In genomic region chr10:101566333-101567164, GRCh38 we compare ENCODE assay signal across 1 cellular context.
TF ChIP-seq lines count a peak whose summit lies in the region.

No MANE protein-coding gene starts in this region.

TF ChIP-seq in HEK293, 187 proteins besides CTCF, POLR2A, EP300 and RAD21 (continued from another document and continues in another):
- TF ChIP-seq, protein P1, sequence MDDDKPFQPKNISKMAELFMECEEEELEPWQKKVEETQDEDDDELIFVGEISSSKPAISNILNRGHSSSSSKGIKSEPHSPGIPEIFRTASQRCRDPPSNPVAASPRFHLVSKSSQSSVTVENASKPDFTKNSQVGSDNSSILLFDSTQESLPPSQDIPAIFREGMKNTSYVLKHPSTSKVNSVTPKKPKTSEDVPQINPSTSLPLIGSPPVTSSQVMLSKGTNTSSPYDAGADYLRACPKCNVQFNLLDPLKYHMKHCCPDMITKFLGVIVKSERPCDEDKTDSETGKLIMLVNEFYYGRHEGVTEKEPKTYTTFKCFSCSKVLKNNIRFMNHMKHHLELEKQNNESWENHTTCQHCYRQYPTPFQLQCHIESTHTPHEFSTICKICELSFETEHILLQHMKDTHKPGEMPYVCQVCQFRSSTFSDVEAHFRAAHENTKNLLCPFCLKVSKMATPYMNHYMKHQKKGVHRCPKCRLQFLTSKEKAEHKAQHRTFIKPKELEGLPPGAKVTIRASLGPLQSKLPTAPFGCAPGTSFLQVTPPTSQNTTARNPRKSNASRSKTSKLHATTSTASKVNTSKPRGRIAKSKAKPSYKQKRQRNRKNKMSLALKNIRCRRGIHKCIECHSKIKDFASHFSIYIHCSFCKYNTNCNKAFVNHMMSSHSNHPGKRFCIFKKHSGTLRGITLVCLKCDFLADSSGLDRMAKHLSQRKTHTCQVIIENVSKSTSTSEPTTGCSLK (tag by site-specific recombination; IDR thresholded peaks at IDR 0.05), result no peak
- TF ChIP-seq ZNF211 (tag by site-specific recombination; IDR thresholded peaks at IDR 0.05; ENCODE audit: low read depth) (no peak), ZNF544 (tag by site-specific recombination; IDR thresholded peaks at IDR 0.05) (no peak), MZF1 (tag by site-specific recombination; IDR thresholded peaks at IDR 0.05; ENCODE audit: borderline replicate concordance) (no peak), KLF10 (tag by site-specific recombination; IDR thresholded peaks at IDR 0.05) (0 out of 2 replicates have a peak, but pooled peaks have one; percentile 45), ZBTB1 (tag by site-specific recombination; IDR thresholded peaks at IDR 0.05) (no peak), EGR2 (tag by site-specific recombination; IDR thresholded peaks at IDR 0.05; ENCODE audit: low read depth) (no peak), ZBTB21 (tag by site-specific recombination; IDR thresholded peaks at IDR 0.05) (0 out of 2 replicates have a peak, but pooled peaks have one; percentile 46), ZNF704 (tag by site-specific recombination; IDR thresholded peaks at IDR 0.05) (no peak), ZNF549 (tag by site-specific recombination; IDR thresholded peaks at IDR 0.05) (no peak), ZNF157 (tag by site-specific recombination; IDR thresholded peaks at IDR 0.05) (no peak), ZFP69B (tag by site-specific recombination; IDR thresholded peaks at IDR 0.05) (peak; percentile 25), ZNF529 (tag by site-specific recombination; IDR thresholded peaks at IDR 0.05; ENCODE audit: insufficient replicate concordance) (no peak), ZNF621 (tag by site-specific recombination; IDR thresholded peaks at IDR 0.05) (no peak), YY2 (tag by site-specific recombination; IDR thresholded peaks at IDR 0.05) (no peak), TCF7L2 (IDR thresholded peaks at IDR 0.05; ENCODE audit: borderline replicate concordance, low read depth, low read length) (no peak), ZNF639 (tag by site-specific recombination; IDR thresholded peaks at IDR 0.05) (peak; percentile 67; the same call in 1 of the 2 replicates), ZNF350 (tag by site-specific recombination; IDR thresholded peaks at IDR 0.05) (no peak), ZBTB7A (tag by site-specific recombination; IDR thresholded peaks at IDR 0.05; ENCODE audit: low read depth) (no peak), SP7 (tag by site-specific recombination; IDR thresholded peaks at IDR 0.05) (peak; percentile 85), ZNF660 (tag by site-specific recombination; IDR thresholded peaks at IDR 0.05) (peak; percentile 89), ZNF518A (tag by site-specific recombination; conservative IDR thresholded peaks at IDR 0.05; ENCODE audit: low read depth) (no peak), GFI1B (tag by site-specific recombination; IDR thresholded peaks at IDR 0.05) (no peak), ZNF596 (tag by site-specific recombination; IDR thresholded peaks at IDR 0.05) (0 out of 2 replicates have a peak, but pooled peaks have one; percentile 28), TRIM28 (IDR thresholded peaks at IDR 0.05; ENCODE audit: borderline replicate concordance, low read length) (no peak), ZNF214 (tag by site-specific recombination; IDR thresholded peaks at IDR 0.05; ENCODE audit: borderline replicate concordance) (no peak), ZNF585B (tag by site-specific recombination; IDR thresholded peaks at IDR 0.05) (no peak), ZNF10 (tag by site-specific recombination; IDR thresholded peaks at IDR 0.05) (0 out of 2 replicates have a peak, but pooled peaks have one; percentile 15), ZNF423 (tag by site-specific recombination; IDR thresholded peaks at IDR 0.05) (no peak), SCRT2 (tag by site-specific recombination; IDR thresholded peaks at IDR 0.05) (no peak), ZNF366 (tag by site-specific recombination; conservative IDR thresholded peaks at IDR 0.05) (peak; percentile 74), OSR2 (tag by site-specific recombination; IDR thresholded peaks at IDR 0.05) (peak; percentile 69), ZNF514 (tag by site-specific recombination; IDR thresholded peaks at IDR 0.05) (no peak), ZNF416 (tag by site-specific recombination; IDR thresholded peaks at IDR 0.05) (no peak), ZNF146 (tag by site-specific recombination; IDR thresholded peaks at IDR 0.05) (no peak), WT1 (tag by site-specific recombination; IDR thresholded peaks at IDR 0.05) (peak; percentile 63; the same call in 1 of the 2 replicates), ZNF19 (tag by site-specific recombination; IDR thresholded peaks at IDR 0.05; ENCODE audit: low read depth) (no peak), KLF16 (tag by site-specific recombination; IDR thresholded peaks at IDR 0.05) (peak; percentile 51; the same call in 1 of the 2 replicates), ZBTB11 (tag by site-specific recombination; conservative IDR thresholded peaks at IDR 0.05; ENCODE audit: low read depth) (no peak), ZNF132 (tag by site-specific recombination; IDR thresholded peaks at IDR 0.05; ENCODE audit: borderline replicate concordance) (no peak), ZNF645 (tag by site-specific recombination; IDR thresholded peaks at IDR 0.05) (no peak), OVOL3 (tag by site-specific recombination; IDR thresholded peaks at IDR 0.05) (peak; percentile 80), TSHZ1 (tag by site-specific recombination; IDR thresholded peaks at IDR 0.05; ENCODE audit: borderline replicate concordance) (peak; percentile 76; the same call in 1 of the 2 replicates), ZNF626 (tag by site-specific recombination; IDR thresholded peaks at IDR 0.05) (no peak)
- TF ChIP-seq, protein P2, sequence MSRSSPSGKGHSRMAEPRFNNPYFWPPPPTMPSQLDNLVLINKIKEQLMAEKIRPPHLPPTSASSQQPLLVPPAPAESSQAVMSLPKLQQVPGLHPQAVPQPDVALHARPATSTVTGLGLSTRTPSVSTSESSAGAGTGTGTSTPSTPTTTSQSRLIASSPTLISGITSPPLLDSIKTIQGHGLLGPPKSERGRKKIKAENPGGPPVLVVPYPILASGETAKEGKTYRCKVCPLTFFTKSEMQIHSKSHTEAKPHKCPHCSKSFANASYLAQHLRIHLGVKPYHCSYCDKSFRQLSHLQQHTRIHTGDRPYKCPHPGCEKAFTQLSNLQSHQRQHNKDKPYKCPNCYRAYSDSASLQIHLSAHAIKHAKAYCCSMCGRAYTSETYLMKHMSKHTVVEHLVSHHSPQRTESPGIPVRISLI (tag by site-specific recombination; IDR thresholded peaks at IDR 0.05), result no peak
